Comparison of ENCODE assay signal across 13 cellular contexts in genomic region chr1:115665746-115666145, GRCh38.
"Had no signal": no experiment of that assay in that cellular context is flagged by ENCODE, and none has a peak within 500 bp of the region (broad histone marks: within the 10 kb centered on the region; RNA-seq: fewer than 3 reads in every experiment).

No MANE protein-coding gene starts in this region.

- H3K27me3 ChIP-seq: colonic mucosa, esophagus muscularis mucosa, ovary, tibial artery had no signal

- H3K36me3 Mint-ChIP-seq: activated naive CD4-positive, alpha-beta T cell treated with anti-CD3 and anti-CD28 coated beads, Interleukin-2, amount 50 U/mL, for 72 hours; naive B cell; stimulated activated memory B cell treated with anti-CD40 and anti-IgM and Interleukin-4, amounts not matched to agents 10 μg/mL and 1 μg/mL and 100 μg/mL, for 72 hours had no signal

- H3K4me1 ChIP-seq: colonic mucosa had no signal

- H3K4me3 ChIP-seq: colonic mucosa, esophagus muscularis mucosa, ovary, tibial artery had no signal

- H3K4me1 Mint-ChIP-seq: naive B cell; stimulated activated memory B cell treated with anti-CD40 and anti-IgM and Interleukin-4, amounts not matched to agents 10 μg/mL and 1 μg/mL and 100 μg/mL, for 72 hours had no signal

- H3K4me3 Mint-ChIP-seq: activated CD4-positive, alpha-beta memory T cell treated with anti-CD3 and anti-CD28 coated beads, Interleukin-2, amount 10 ng/mL, durations not matched to agents 7 days and 5 days; naive B cell; stimulated activated memory B cell treated with anti-CD40 and anti-IgM and Interleukin-4, amounts not matched to agents 10 μg/mL and 1 μg/mL and 100 μg/mL, for 72 hours had no signal

- H3K36me3 ChIP-seq: colonic mucosa, ovary had no signal

- H3K27ac Mint-ChIP-seq: activated CD4-positive, alpha-beta memory T cell treated with anti-CD3 and anti-CD28 coated beads, Interleukin-2, amount 10 ng/mL, durations not matched to agents 7 days and 5 days; activated naive CD4-positive, alpha-beta T cell treated with anti-CD3 and anti-CD28 coated beads, Interleukin-2, amount 50 U/mL, for 72 hours; naive B cell; stimulated activated memory B cell treated with anti-CD40 and anti-IgM and Interleukin-4, amounts not matched to agents 10 μg/mL and 1 μg/mL and 100 μg/mL, for 72 hours had no signal

- H3K27ac ChIP-seq: colonic mucosa, ovary had no signal

- H3K9me3 ChIP-seq: colonic mucosa, esophagus muscularis mucosa, ovary had no signal

- H3K27me3 Mint-ChIP-seq: activated CD4-positive, alpha-beta memory T cell treated with anti-CD3 and anti-CD28 coated beads, Interleukin-2, amount 10 ng/mL, durations not matched to agents 7 days and 5 days; naive B cell; stimulated activated memory B cell treated with anti-CD40 and anti-IgM and Interleukin-4, amounts not matched to agents 10 μg/mL and 1 μg/mL and 100 μg/mL, for 72 hours had no signal

- DNase-seq: activated CD4-positive, alpha-beta memory T cell treated with anti-CD3 and anti-CD28 coated beads, Interleukin-2, amount 10 ng/mL, durations not matched to agents 7 days and 5 days; activated CD4-positive, alpha-beta T cell treated with anti-CD3 and anti-CD28 coated beads for 4 hours; activated CD8-positive, alpha-beta memory T cell treated with anti-CD3 and anti-CD28 coated beads, Interleukin-2, amount 50 U/mL, for 4 hours; activated effector memory CD4-positive, alpha-beta T cell treated with anti-CD3 and anti-CD28 coated beads, Interleukin-2, amount 50 U/mL, for 16 hours; activated T-cell treated with anti-CD3 and anti-CD28 coated beads, Interleukin-2, amount 50 U/mL, for 48 hours; central memory CD4-positive, alpha-beta T cell; naive B cell; ovary; tibial artery had no signal

- H3K9me3 Mint-ChIP-seq: activated CD4-positive, alpha-beta memory T cell treated with anti-CD3 and anti-CD28 coated beads, Interleukin-2, amount 10 ng/mL, durations not matched to agents 7 days and 5 days; activated naive CD4-positive, alpha-beta T cell treated with anti-CD3 and anti-CD28 coated beads, Interleukin-2, amount 50 U/mL, for 72 hours; naive B cell; stimulated activated memory B cell treated with anti-CD40 and anti-IgM and Interleukin-4, amounts not matched to agents 10 μg/mL and 1 μg/mL and 100 μg/mL, for 72 hours had no signal
